In genomic region chr7:131010714-131011436, GRCh38 we compare ENCODE assay signal across 8 cellular contexts.
DNase-seq lines count a peak whose midpoint lies in the region; ATAC-seq and TF ChIP-seq lines count a peak whose summit lies in the region.

No MANE protein-coding gene starts in this region.

- intact Hi-C loops in CD14-positive monocyte (cut with micrococcal nuclease) = loop anchor here (5.0 to 10.0 kb wide), 2 partner anchors 46 to 49 kb away; no protein-coding TSS in a partner anchor

- no peak overlapping the region for H3K4me2 ChIP-seq in hepatocyte

- no peak overlapping the region for H2AFZ ChIP-seq in hepatocyte

- H3K9me3 Mint-ChIP-seq in CD14-positive monocyte (no peaks in the 10 kb centered on the region), mesothelial cell of epicardium (no peaks in the 10 kb centered on the region)
- no peaks in the 10 kb centered on the region for H3K9me3 Mint-ChIP-seq in activated naive CD8-positive, alpha-beta T cell treated with anti-CD3 and anti-CD28 coated beads, Interleukin-2, amount 50 U/mL, for 24 hours

- peaks cover 5% of the 10 kb centered on the region for H3K79me2 ChIP-seq in hepatocyte

- H3K4me3 ChIP-seq in HL-60 (replicated peaks; ENCODE audit: insufficient read depth, low read length) = no peak overlapping the region
- no peak overlapping the region for H3K4me3 ChIP-seq in hepatocyte

- DNase-seq in CD14-positive monocyte (ENCODE audit: low spot score) (no peak), HL-60 (ENCODE audit: low read depth in 1 of 2, low spot score in 1 of 2) (peak; percentile 28 to 36), mesothelial cell of epicardium (ENCODE audit: low spot score in 2 of 2, unreplicated experiment in 2 of 2) (no peak), hepatocyte (ENCODE audit: low spot score) (no peak), DMS 273 treated with DMSO at 0.1 percent for 48 hours (lab: John Stamatoyannopoulos, UW) (no peak)
- DNase-seq in activated naive CD8-positive, alpha-beta T cell treated with anti-CD3 and anti-CD28 coated beads, Interleukin-2, amount 50 U/mL, for 24 hours = no peak
- no peak for DNase-seq in stimulated activated naive CD4-positive, alpha-beta T cell treated with Interleukin-2 at 50 U/mL for 16 hours (lab: John Stamatoyannopoulos, UW)

- H3K9me3 ChIP-seq in hepatocyte (ENCODE audit: low read depth) = no peaks in the 10 kb centered on the region

- H3K27me3 ChIP-seq in HL-60 (ENCODE audit: insufficient read depth, poor library complexity, severe bottlenecking) (no peaks in the 10 kb centered on the region), hepatocyte (no peaks in the 10 kb centered on the region)

- H3K4me1 Mint-ChIP-seq in CD14-positive monocyte = peaks cover 65% of the 10 kb centered on the region
- H3K4me1 Mint-ChIP-seq in activated naive CD8-positive, alpha-beta T cell treated with anti-CD3 and anti-CD28 coated beads, Interleukin-2, amount 50 U/mL, for 24 hours = peaks cover 92% of the 10 kb centered on the region
- H3K4me1 Mint-ChIP-seq in mesothelial cell of epicardium = peaks cover 61% of the 10 kb centered on the region

- H3K27ac ChIP-seq in HL-60 (replicated peaks) (peak overlapping the region; percentile 70), hepatocyte (no peak overlapping the region)

- H3K27me3 Mint-ChIP-seq in CD14-positive monocyte (ENCODE audit: low read depth in 3 of 3) (peaks cover 0 to 4% (median 0%) of the 10 kb centered on the region in 3 donors), mesothelial cell of epicardium (ENCODE audit: low read depth) (no peaks in the 10 kb centered on the region)
- no peaks in the 10 kb centered on the region for H3K27me3 Mint-ChIP-seq in activated naive CD8-positive, alpha-beta T cell treated with anti-CD3 and anti-CD28 coated beads, Interleukin-2, amount 50 U/mL, for 24 hours

- TF ChIP-seq CTCF in CD14-positive monocyte (IDR thresholded peaks at IDR 0.05) (no peak), HL-60 (IDR thresholded peaks at IDR 0.05; ENCODE audit: insufficient read depth, low read length) (no peak), mesothelial cell of epicardium (IDR thresholded peaks at IDR 0.05; ENCODE audit: unreplicated experiment) (no peak), hepatocyte (IDR thresholded peaks at IDR 0.05; ENCODE audit: poor library complexity) (no peak)

- no peaks in the 10 kb centered on the region for H4K20me1 ChIP-seq in hepatocyte (ENCODE audit: insufficient read depth, poor library complexity, severe bottlenecking)

- no peaks in the 10 kb centered on the region for H3K9me2 ChIP-seq in hepatocyte (replicated peaks; ENCODE audit: insufficient read depth)

- ATAC-seq in activated naive CD8-positive, alpha-beta T cell treated with anti-CD3 and anti-CD28 coated beads, Interleukin-2, amount 50 U/mL, for 24 hours = peak; percentile 85
- ATAC-seq in HG02840 (IDR thresholded peaks at IDR 0.05; ENCODE audit: low FRiP score, unreplicated experiment) = no peak

- H3K36me3 ChIP-seq in hepatocyte (replicated peaks; ENCODE audit: insufficient read depth, low read depth) = no peaks in the 10 kb centered on the region

- WGBS in hepatocyte (ENCODE audit: low lambda C conversion rate, missing lambda C conversion rate) = 88% methylated on average over 6 of the region's 6 CpGs

- H3K4me1 ChIP-seq in hepatocyte (ENCODE audit: insufficient read depth) = peaks cover 24% of the 10 kb centered on the region

- H3K27ac Mint-ChIP-seq in CD14-positive monocyte = peak overlapping the region; percentile 82 to 95 (median 89)
- H3K27ac Mint-ChIP-seq in activated naive CD8-positive, alpha-beta T cell treated with anti-CD3 and anti-CD28 coated beads, Interleukin-2, amount 50 U/mL, for 24 hours = peak overlapping the region; percentile 99
- H3K27ac Mint-ChIP-seq in mesothelial cell of epicardium = peak overlapping the region; percentile 15

- H3K4me3 Mint-ChIP-seq in CD14-positive monocyte (peak overlapping the region; percentile 34 to 67), mesothelial cell of epicardium (no peak overlapping the region)
- peak overlapping the region; percentile 72 for H3K4me3 Mint-ChIP-seq in activated naive CD8-positive, alpha-beta T cell treated with anti-CD3 and anti-CD28 coated beads, Interleukin-2, amount 50 U/mL, for 24 hours

- H3K36me3 Mint-ChIP-seq in CD14-positive monocyte (peaks cover 3% of the 10 kb centered on the region in 2 donors), mesothelial cell of epicardium (no peaks in the 10 kb centered on the region)
- no peaks in the 10 kb centered on the region for H3K36me3 Mint-ChIP-seq in activated naive CD8-positive, alpha-beta T cell treated with anti-CD3 and anti-CD28 coated beads, Interleukin-2, amount 50 U/mL, for 24 hours (ENCODE audit: low read depth)

Comparison
In these comparisons a context has a peak if more than half of its experiments do, and no peak if none do; other contexts are left out.
1. DNase-seq: peak in HL-60 (2 of 2); none in CD14-positive monocyte (single experiment), activated naive CD8-positive, alpha-beta T cell treated with anti-CD3 and anti-CD28 coated beads, Interleukin-2, amount 50 U/mL, for 24 hours (single experiment), mesothelial cell of epicardium (0 of 2), hepatocyte (single experiment), stimulated activated naive CD4-positive, alpha-beta T cell treated with Interleukin-2 at 50 U/mL for 16 hours (single experiment) and DMS 273 treated with DMSO at 0.1 percent for 48 hours (single experiment).
2. H3K27ac Mint-ChIP-seq: peak in every context shown above with its lines; median percentile 99 in activated naive CD8-positive, alpha-beta T cell treated with anti-CD3 and anti-CD28 coated beads, Interleukin-2, amount 50 U/mL, for 24 hours; 89 in CD14-positive monocyte; 15 in mesothelial cell of epicardium.